ENCODE assay signal across 26 cellular contexts in genomic region chr7:74099031-74099430, GRCh38. TPM values are rescaled to one million over a fixed set of nuclear protein-coding genes. Genes with fewer than 3 reads are reported as not detected.
A peak's percentile ranks its signal among the peaks of the same experiment; 100 is the strongest.
DNase-seq lines count a peak whose midpoint lies in the region; ATAC-seq and TF ChIP-seq lines count a peak whose summit lies in the region.
"Had no signal": no experiment of that assay in that cellular context is flagged by ENCODE, and none has a peak within 500 bp of the region (broad histone marks: within the 10 kb centered on the region; RNA-seq: fewer than 3 reads in every experiment).

No MANE protein-coding gene starts in this region.

- H4K20me1 ChIP-seq in DOHH2 (ENCODE audit: control insufficient read depth, insufficient read depth, low read depth, low read length): no peaks in the 10 kb centered on the region

- intact Hi-C loops in stomach (cut with DNase I; ENCODE audit: low total_unique reads) (no loop called here), colonic mucosa (cut with DNase I) (no loop called here)

- H3K27ac ChIP-seq in DOHH2 (ENCODE audit: low read depth, low read length) (peak overlapping the region; percentile 98), gastroesophageal sphincter (peak overlapping the region in 3 of 4 donors; percentile 38 to 69 (median 43)), stomach (peak overlapping the region in 4 of 5 donors; percentile 17 to 68 (median 42)), colonic mucosa (no peak overlapping the region)
- H3K27ac ChIP-seq: dorsolateral prefrontal cortex, neural progenitor cell had no signal

- H3K9me3 ChIP-seq in DOHH2 (ENCODE audit: control insufficient read depth, insufficient read depth, low read length): no peaks in the 10 kb centered on the region
- peaks cover 9% of the 10 kb centered on the region for H3K9me3 ChIP-seq in adipocyte (ENCODE audit: control insufficient read depth, low read length)
- no peaks in the 10 kb centered on the region for H3K9me3 ChIP-seq in gastroesophageal sphincter
- H3K9me3 ChIP-seq in stomach: peaks cover 0 to 5% (median 0%) of the 10 kb centered on the region in 4 donors
- no peaks in the 10 kb centered on the region for H3K9me3 ChIP-seq in colonic mucosa
- H3K9me3 ChIP-seq: mucosa of descending colon, spleen, tibial nerve had no signal

- H3K27me3 ChIP-seq in DOHH2 (ENCODE audit: control insufficient read depth, low read length) (no peaks in the 10 kb centered on the region), adipocyte (replicated peaks; ENCODE audit: control insufficient read depth, insufficient read depth, low read length) (no peaks in the 10 kb centered on the region), gastroesophageal sphincter (no peaks in the 10 kb centered on the region), stomach (no peaks in the 10 kb centered on the region), colonic mucosa (no peaks in the 10 kb centered on the region)
- H3K27me3 ChIP-seq: dorsolateral prefrontal cortex, neural progenitor cell, spleen, tibial nerve had no signal

- H3K79me2 ChIP-seq in DOHH2 (ENCODE audit: control insufficient read depth, low read length): peaks cover 29% of the 10 kb centered on the region

- no peak for TF ChIP-seq CTCF in DOHH2 (IDR thresholded peaks at IDR 0.05; ENCODE audit: low read depth, low read length, poor library complexity, severe bottlenecking)
- TF ChIP-seq CTCF in gastroesophageal sphincter (IDR thresholded peaks at IDR 0.05): no peak
- no peak for TF ChIP-seq CTCF in stomach (IDR thresholded peaks at IDR 0.05)
- no peak for TF ChIP-seq CTCF in colonic mucosa (IDR thresholded peaks at IDR 0.05)

- H3K4me3 ChIP-seq in DOHH2 (ENCODE audit: low read length) (no peak overlapping the region), adipocyte (ENCODE audit: low read length) (no peak overlapping the region), gastroesophageal sphincter (no peak overlapping the region), stomach (no peak overlapping the region), colonic mucosa (no peak overlapping the region)
- H3K4me3 ChIP-seq: dorsolateral prefrontal cortex, mucosa of descending colon, neural progenitor cell, spleen, tibial nerve had no signal

- H3K4me1 ChIP-seq in DOHH2 (ENCODE audit: control insufficient read depth, low read length) (peaks cover 83% of the 10 kb centered on the region), adipocyte (ENCODE audit: control insufficient read depth, insufficient read depth, low read length) (peaks cover 38% of the 10 kb centered on the region), gastroesophageal sphincter (peaks cover 0 to 14% (median 1%) of the 10 kb centered on the region in 3 donors), stomach (peaks cover 9 to 16% (median 14%) of the 10 kb centered on the region in 4 donors), colonic mucosa (no peaks in the 10 kb centered on the region)

- TF ChIP-seq EP300 in gastroesophageal sphincter (IDR thresholded peaks at IDR 0.05): no peak
- no peak for TF ChIP-seq EP300 in stomach (IDR thresholded peaks at IDR 0.05)

- no peaks in the 10 kb centered on the region for H3K9me2 ChIP-seq in DOHH2 (replicated peaks; ENCODE audit: control insufficient read depth, low read length)

- H3K36me3 ChIP-seq in DOHH2 (ENCODE audit: control insufficient read depth, low read length) (peaks cover 50% of the 10 kb centered on the region), adipocyte (ENCODE audit: control insufficient read depth, insufficient read depth, low read length, severe bottlenecking) (peaks cover 24% of the 10 kb centered on the region), gastroesophageal sphincter (peaks cover 0 to 66% of the 10 kb centered on the region in 2 donors), stomach (peaks cover 3 to 70% (median 63%) of the 10 kb centered on the region in 4 donors), colonic mucosa (no peaks in the 10 kb centered on the region)
- H3K36me3 ChIP-seq: neural progenitor cell had no signal

- peaks cover 38% of the 10 kb centered on the region for H3F3A ChIP-seq in DOHH2 (ENCODE audit: control insufficient read depth, insufficient read depth)

- H3K9ac ChIP-seq in adipocyte (ENCODE audit: low read length) (peak overlapping the region; percentile 43), colonic mucosa (ENCODE audit: low read depth in 2 of 2, low read length in 2 of 2) (no peak overlapping the region)
- H3K9ac ChIP-seq: neural progenitor cell had no signal

- ATAC-seq in gastroesophageal sphincter: no peak
- ATAC-seq: activated CD8-positive, alpha-beta T cell treated with anti-CD3 and anti-CD28 coated beads, Interleukin-2, amount 10 ng/mL, durations not matched to agents 7 days and 5 days; stimulated activated naive CD8-positive, alpha-beta T cell treated with anti-CD3 and anti-CD28 coated beads, Interleukin-15, Interleukin-2, amounts not matched to agents 100 U/mL and 50 U/mL, for 24 hours; T-cell had no signal

- H3K4me2 ChIP-seq in DOHH2 (ENCODE audit: low read length): no peak overlapping the region
- H3K4me2 ChIP-seq: neural progenitor cell had no signal

- no peak for DNase-seq in adipocyte (ENCODE audit: low read depth)
- DNase-seq in stomach: no peak
- no peak for DNase-seq in NCI-H2029 treated with DMSO at 0.1 percent for 48 hours (lab: John Stamatoyannopoulos, UW)
- no peak for DNase-seq in colonic mucosa
- DNase-seq in C1 segment of cervical spinal cord (lab: John Stamatoyannopoulos, UW): no peak
- no peak for DNase-seq in glomerular visceral epithelial cell (ENCODE audit: extremely low spot score)
- DNase-seq: ACHN; activated CD4-positive, CD25-positive, alpha-beta regulatory T cell treated with anti-CD3 and anti-CD28 coated beads, Interleukin-2, amount 50 U/mL, for 72 hours; activated CD8-positive, alpha-beta T cell treated with anti-CD3 and anti-CD28 coated beads, Interleukin-2, amount 10 ng/mL, durations not matched to agents 7 days and 5 days; activated naive CD4-positive, alpha-beta T cell treated with Interleukin-2 at 50 U/mL for 16 hours; amygdala; DMS 273 treated with DMSO at 0.1 percent for 48 hours; dorsolateral prefrontal cortex; KG1; NCI-H1694; NCI-H748 treated with DMSO at 0.1 percent for 48 hours; SHP77; spleen; stimulated activated CD4-positive, alpha-beta T cell treated with anti-CD3 and anti-CD28 coated beads, Interleukin-4, amount 100 ng/mL, for 1 hour; stimulated activated naive CD8-positive, alpha-beta T cell treated with anti-CD3 and anti-CD28 coated beads, Interleukin-15, Interleukin-2, amounts not matched to agents 100 U/mL and 50 U/mL, for 24 hours; T-cell had no signal

- TF ChIP-seq POLR2A in gastroesophageal sphincter (IDR thresholded peaks at IDR 0.05): no peak
- TF ChIP-seq POLR2A in stomach (IDR thresholded peaks at IDR 0.05): no peak

- 98 to 100% methylated on average over 1 to 12 of the region's 17 CpGs for WGBS in gastroesophageal sphincter (ENCODE audit: low coverage in 1 of 2), 2 donors
- 95 to 98% (median 97%) methylated on average over 17 of the region's 17 CpGs for WGBS in stomach, 5 donors

RNA-seq across cellular contexts. Expression of gene LIMK1, which starts 15.4 kb away (rescaled TPM):
- total RNA-seq in gastroesophageal sphincter (10 to 100 TPM in 3 of 4 donors, 1 to 10 TPM in 1; 7.2 to 20.6 (median 13.2) TPM), stomach (10 to 100 TPM in 3 of 5 donors, 1 to 10 TPM in 2; 2.9 to 21.0 (median 10.1) TPM), colonic mucosa (10 to 100 TPM; 11.1 to 16.5 TPM)
- polyA plus RNA-seq in stomach: 10 to 100 TPM in 1 of 3 donors, 1 to 10 TPM in 2; 6.0 to 26.6 (median 7.2) TPM
